ENCODE assay signal across 20 cellular contexts in the genomic region with DNA sequence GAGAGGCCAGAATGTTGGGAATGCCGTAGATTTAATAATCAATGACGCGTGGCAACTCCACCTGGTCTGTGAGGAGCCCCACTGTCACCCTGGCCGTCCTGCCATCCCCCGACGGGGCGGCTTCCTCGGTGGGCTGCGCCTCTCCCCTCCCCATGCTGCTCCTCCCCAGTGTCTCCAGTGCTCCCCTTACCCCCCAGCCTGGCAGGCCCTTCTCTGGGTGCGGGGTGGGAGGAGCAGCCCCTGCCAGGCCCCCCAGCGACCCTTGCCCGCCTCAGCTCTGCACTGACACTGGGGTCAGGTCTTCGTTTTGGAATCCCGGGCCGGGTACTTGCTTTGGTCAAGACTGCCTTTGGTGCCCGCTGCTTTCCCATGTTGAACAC.
"Had no signal": no experiment of that assay in that cellular context is flagged by ENCODE, and none has a peak within 500 bp of the region (broad histone marks: within the 10 kb centered on the region; RNA-seq: fewer than 3 reads in every experiment).

No MANE protein-coding gene starts in this region.

- H3K4me1 Mint-ChIP-seq: natural killer cell; stimulated activated naive B cell treated with anti-CD40 and anti-IgM and Interleukin-4, amounts not matched to agents 10 μg/mL and 1 μg/mL and 100 μg/mL, for 72 hours had no signal

- DNase-seq: caudate nucleus; effector memory CD4-positive, alpha-beta T cell; glutamatergic neuron; mammary epithelial cell; mucosa of descending colon; natural killer cell; nucleus accumbens; right lobe of liver; spleen; stimulated activated CD4-positive, alpha-beta T cell treated with anti-CD3 and anti-CD28 coated beads, Interleukin-15, amount 100 ng/mL, for 24 hours; stimulated activated CD4-positive, alpha-beta T cell treated with anti-CD3 and anti-CD28 coated beads, Interleukin-1b, Interleukin-23, amount 100 ng/mL, for 48 hours; stimulated activated CD4-positive, alpha-beta T cell treated with anti-CD3 and anti-CD28 coated beads, Interleukin-4, amount 100 ng/mL, for 24 hours; stimulated activated naive B cell treated with anti-CD40 and anti-IgM and Interleukin-4, amounts not matched to agents 10 μg/mL and 1 μg/mL and 100 μg/mL, for 72 hours; trophoblast cell had no signal

- H3K27ac ChIP-seq: epithelial cell of prostate, esophagus muscularis mucosa, gastroesophageal sphincter, pancreas, prostate gland, right lobe of liver, spleen had no signal

- ATAC-seq: gastroesophageal sphincter; mucosa of descending colon; natural killer cell; pancreas; right lobe of liver; stimulated activated naive B cell treated with anti-CD40 and anti-IgM and Interleukin-4, amounts not matched to agents 10 μg/mL and 1 μg/mL and 100 μg/mL, for 72 hours had no signal

- H3K4me3 ChIP-seq: esophagus muscularis mucosa, gastroesophageal sphincter, mucosa of descending colon, pancreas, prostate gland, right lobe of liver, spleen had no signal

- H3K36me3 Mint-ChIP-seq: natural killer cell; stimulated activated naive B cell treated with anti-CD40 and anti-IgM and Interleukin-4, amounts not matched to agents 10 μg/mL and 1 μg/mL and 100 μg/mL, for 72 hours had no signal

- H3K9me3 Mint-ChIP-seq: natural killer cell; neural crest cell; stimulated activated naive B cell treated with anti-CD40 and anti-IgM and Interleukin-4, amounts not matched to agents 10 μg/mL and 1 μg/mL and 100 μg/mL, for 72 hours had no signal

- H3K4me3 Mint-ChIP-seq: natural killer cell; neural crest cell; stimulated activated naive B cell treated with anti-CD40 and anti-IgM and Interleukin-4, amounts not matched to agents 10 μg/mL and 1 μg/mL and 100 μg/mL, for 72 hours had no signal

- H3K27me3 ChIP-seq: esophagus muscularis mucosa, gastroesophageal sphincter, pancreas, right lobe of liver had no signal

- H3K36me3 ChIP-seq: esophagus muscularis mucosa, gastroesophageal sphincter, pancreas, prostate gland, right lobe of liver, spleen had no signal

- H3K4me1 ChIP-seq: right lobe of liver, spleen had no signal

- H3K9me3 ChIP-seq: esophagus muscularis mucosa, gastroesophageal sphincter, mucosa of descending colon, pancreas, prostate gland, right lobe of liver, spleen had no signal

- H3K27ac Mint-ChIP-seq: natural killer cell; stimulated activated naive B cell treated with anti-CD40 and anti-IgM and Interleukin-4, amounts not matched to agents 10 μg/mL and 1 μg/mL and 100 μg/mL, for 72 hours had no signal
